10 cellular contexts compared by ENCODE assay signal in genomic region chr9:122228191-122228905, GRCh38. TPM values are rescaled to one million over a fixed set of nuclear protein-coding genes. Genes with fewer than 3 reads are reported as not detected.
DNase-seq lines count a peak whose midpoint lies in the region; ATAC-seq and TF ChIP-seq lines count a peak whose summit lies in the region.
"Had no signal": no experiment of that assay in that cellular context is flagged by ENCODE, and none has a peak within 500 bp of the region (broad histone marks: within the 10 kb centered on the region; RNA-seq: fewer than 3 reads in every experiment).

No MANE protein-coding gene starts in this region.

- H3K36me3 ChIP-seq in thoracic aorta, result no peaks in the 10 kb centered on the region
- H3K36me3 ChIP-seq: adrenal gland had no signal

- H3K27me3 ChIP-seq in thoracic aorta (replicated peaks; ENCODE audit: insufficient read depth), result peaks cover 37% of the 10 kb centered on the region

- no peak for DNase-seq in activated CD4-positive, alpha-beta memory T cell treated with anti-CD3 and anti-CD28 coated beads for 36 hours
- DNase-seq in activated CD4-positive, alpha-beta memory T cell treated with anti-CD3 and anti-CD28 coated beads, Interleukin-2, amount 10 ng/mL, durations not matched to agents 7 days and 5 days, result no peak
- peak; percentile 12 for DNase-seq in activated naive CD8-positive, alpha-beta T cell treated with anti-CD3 and anti-CD28 coated beads, Interleukin-2, amount 50 U/mL, for 24 hours
- DNase-seq in left lobe of liver (ENCODE audit: low spot score) (no peak), thoracic aorta (ENCODE audit: low spot score) (no peak), NCI-H1436 (lab: John Stamatoyannopoulos, UW) (no peak), HT-29 (ENCODE audit: low spot score) (no peak)
- DNase-seq: stimulated activated CD4-positive, alpha-beta T cell treated with anti-CD3 and anti-CD28 coated beads, Interleukin-2, amount 100 ng/mL, for 24 hours had no signal

- intact Hi-C loops in activated CD4-positive, alpha-beta memory T cell treated with anti-CD3 and anti-CD28 coated beads for 36 hours (cut with micrococcal nuclease), result no loop called here

- no peaks in the 10 kb centered on the region for H3K9me3 ChIP-seq in thoracic aorta
- H3K9me3 ChIP-seq: adrenal gland had no signal

- no peak for TF ChIP-seq CTCF in thoracic aorta (IDR thresholded peaks at IDR 0.05)

- no peak overlapping the region for H3K27ac ChIP-seq in thoracic aorta
- H3K27ac ChIP-seq: adrenal gland had no signal

- peaks cover 40% of the 10 kb centered on the region for H3K27me3 Mint-ChIP-seq in activated CD4-positive, alpha-beta memory T cell treated with anti-CD3 and anti-CD28 coated beads for 36 hours
- H3K27me3 Mint-ChIP-seq in activated CD4-positive, alpha-beta memory T cell treated with anti-CD3 and anti-CD28 coated beads, Interleukin-2, amount 10 ng/mL, durations not matched to agents 7 days and 5 days, result peaks cover 43% of the 10 kb centered on the region
- H3K27me3 Mint-ChIP-seq in activated naive CD8-positive, alpha-beta T cell treated with anti-CD3 and anti-CD28 coated beads, Interleukin-2, amount 50 U/mL, for 24 hours, result peaks cover 38% of the 10 kb centered on the region

- no peaks in the 10 kb centered on the region for H3K9me3 Mint-ChIP-seq in activated CD4-positive, alpha-beta memory T cell treated with anti-CD3 and anti-CD28 coated beads for 36 hours
- no peaks in the 10 kb centered on the region for H3K9me3 Mint-ChIP-seq in activated CD4-positive, alpha-beta memory T cell treated with anti-CD3 and anti-CD28 coated beads, Interleukin-2, amount 10 ng/mL, durations not matched to agents 7 days and 5 days
- no peaks in the 10 kb centered on the region for H3K9me3 Mint-ChIP-seq in activated naive CD8-positive, alpha-beta T cell treated with anti-CD3 and anti-CD28 coated beads, Interleukin-2, amount 50 U/mL, for 24 hours

- peak; percentile 29 for ATAC-seq in activated naive CD8-positive, alpha-beta T cell treated with anti-CD3 and anti-CD28 coated beads, Interleukin-2, amount 50 U/mL, for 24 hours
- peak; percentile 24 for ATAC-seq in left lobe of liver
- ATAC-seq in thoracic aorta (ENCODE audit: insufficient number of reproducible peaks, low FRiP score, low read depth), result no peak
- no peak for ATAC-seq in HG03565 (IDR thresholded peaks at IDR 0.05; ENCODE audit: unreplicated experiment)

- CTCF ChIA-PET in activated CD4-positive, alpha-beta memory T cell treated with anti-CD3 and anti-CD28 coated beads for 36 hours (lab: Charles Lee), result interaction anchor here (0.6 kb wide), 1 partner anchor 248 kb away, joined by 3 read pairs; no protein-coding TSS in a partner anchor
- CTCF ChIA-PET in activated CD4-positive, alpha-beta memory T cell treated with anti-CD3 and anti-CD28 coated beads, Interleukin-2, amount 10 ng/mL, durations not matched to agents 7 days and 5 days (lab: Charles Lee), result no interaction called here

- H3K4me3 Mint-ChIP-seq in activated CD4-positive, alpha-beta memory T cell treated with anti-CD3 and anti-CD28 coated beads for 36 hours, result peak overlapping the region; percentile 30
- no peak overlapping the region for H3K4me3 Mint-ChIP-seq in activated CD4-positive, alpha-beta memory T cell treated with anti-CD3 and anti-CD28 coated beads, Interleukin-2, amount 10 ng/mL, durations not matched to agents 7 days and 5 days
- H3K4me3 Mint-ChIP-seq in activated naive CD8-positive, alpha-beta T cell treated with anti-CD3 and anti-CD28 coated beads, Interleukin-2, amount 50 U/mL, for 24 hours, result no peak overlapping the region

- peaks cover 10% of the 10 kb centered on the region for H3K4me1 Mint-ChIP-seq in activated CD4-positive, alpha-beta memory T cell treated with anti-CD3 and anti-CD28 coated beads for 36 hours (ENCODE audit: low read depth)
- H3K4me1 Mint-ChIP-seq in activated CD4-positive, alpha-beta memory T cell treated with anti-CD3 and anti-CD28 coated beads, Interleukin-2, amount 10 ng/mL, durations not matched to agents 7 days and 5 days, result peaks cover 3% of the 10 kb centered on the region
- peaks cover 6% of the 10 kb centered on the region for H3K4me1 Mint-ChIP-seq in activated naive CD8-positive, alpha-beta T cell treated with anti-CD3 and anti-CD28 coated beads, Interleukin-2, amount 50 U/mL, for 24 hours

- H3K36me3 Mint-ChIP-seq in activated CD4-positive, alpha-beta memory T cell treated with anti-CD3 and anti-CD28 coated beads for 36 hours, result no peaks in the 10 kb centered on the region
- H3K36me3 Mint-ChIP-seq in activated CD4-positive, alpha-beta memory T cell treated with anti-CD3 and anti-CD28 coated beads, Interleukin-2, amount 10 ng/mL, durations not matched to agents 7 days and 5 days (ENCODE audit: low read depth), result no peaks in the 10 kb centered on the region
- H3K36me3 Mint-ChIP-seq in activated naive CD8-positive, alpha-beta T cell treated with anti-CD3 and anti-CD28 coated beads, Interleukin-2, amount 50 U/mL, for 24 hours (ENCODE audit: low read depth), result no peaks in the 10 kb centered on the region

- peak overlapping the region; percentile 67 for H3K4me3 ChIP-seq in thoracic aorta

- no peak overlapping the region for H3K27ac Mint-ChIP-seq in activated CD4-positive, alpha-beta memory T cell treated with anti-CD3 and anti-CD28 coated beads for 36 hours
- H3K27ac Mint-ChIP-seq in activated CD4-positive, alpha-beta memory T cell treated with anti-CD3 and anti-CD28 coated beads, Interleukin-2, amount 10 ng/mL, durations not matched to agents 7 days and 5 days, result no peak overlapping the region
- no peak overlapping the region for H3K27ac Mint-ChIP-seq in activated naive CD8-positive, alpha-beta T cell treated with anti-CD3 and anti-CD28 coated beads, Interleukin-2, amount 50 U/mL, for 24 hours

- POLR2A ChIA-PET in activated CD4-positive, alpha-beta memory T cell treated with anti-CD3 and anti-CD28 coated beads for 36 hours (lab: Charles Lee), result no interaction called here
- POLR2A ChIA-PET in activated CD4-positive, alpha-beta memory T cell treated with anti-CD3 and anti-CD28 coated beads, Interleukin-2, amount 10 ng/mL, durations not matched to agents 7 days and 5 days (lab: Charles Lee), result no interaction called here

- peaks cover 8 to 34% of the 10 kb centered on the region in 2 donors for H3K4me1 ChIP-seq in thoracic aorta (ENCODE audit: control insufficient read depth in 1 of 2, low read depth in 2 of 2)

RNA-seq across cellular contexts. Expression of gene LHX6, which starts 0.4 kb away (rescaled TPM):
- total RNA-seq in activated CD4-positive, alpha-beta memory T cell treated with anti-CD3 and anti-CD28 coated beads for 36 hours, result not detected
- not detected for total RNA-seq in activated CD4-positive, alpha-beta memory T cell treated with anti-CD3 and anti-CD28 coated beads, Interleukin-2, amount 10 ng/mL, durations not matched to agents 7 days and 5 days
- 0.20 TPM for total RNA-seq in left lobe of liver
- 1 to 10 TPM; 5.0 to 6.5 TPM for total RNA-seq in thoracic aorta
- total RNA-seq in HT-29 (2014; rRNA removed; shearing (Covaris generic)), result not detected in 2 replicates

RNA-seq across cellular contexts. Expression of gene RBM18, which starts 36.3 kb away (rescaled TPM):
- total RNA-seq in activated CD4-positive, alpha-beta memory T cell treated with anti-CD3 and anti-CD28 coated beads for 36 hours, result 10 to 100 TPM; 25.1 to 25.9 TPM
- 10 to 100 TPM; 21.6 to 25.6 TPM for total RNA-seq in activated CD4-positive, alpha-beta memory T cell treated with anti-CD3 and anti-CD28 coated beads, Interleukin-2, amount 10 ng/mL, durations not matched to agents 7 days and 5 days
- total RNA-seq in left lobe of liver (7.5 TPM), thoracic aorta (10 to 100 TPM in 1 of 2 donors, 1 to 10 TPM in 1; 7.3 to 10.5 TPM)
- 4.4 and 6.2 TPM in 2 replicates for total RNA-seq in HT-29 (2014; rRNA removed; shearing (Covaris generic))

RNA-seq across cellular contexts. Expression of gene MRRF, which starts 36.3 kb away (rescaled TPM):
- 10 to 100 TPM; 47.2 to 52.5 TPM for total RNA-seq in activated CD4-positive, alpha-beta memory T cell treated with anti-CD3 and anti-CD28 coated beads for 36 hours
- total RNA-seq in activated CD4-positive, alpha-beta memory T cell treated with anti-CD3 and anti-CD28 coated beads, Interleukin-2, amount 10 ng/mL, durations not matched to agents 7 days and 5 days, result 10 to 100 TPM; 27.0 to 29.2 TPM
- total RNA-seq in left lobe of liver, result 16.3 TPM
- total RNA-seq in thoracic aorta, result 10 to 100 TPM; 16.9 to 36.8 TPM
- 49.3 and 52.4 TPM in 2 replicates for total RNA-seq in HT-29 (2014; rRNA removed; shearing (Covaris generic))

Comparison
In these comparisons a context has a peak if more than half of its experiments do, and no peak if none do; other contexts are left out.
1. ATAC-seq: peak in activated naive CD8-positive, alpha-beta T cell treated with anti-CD3 and anti-CD28 coated beads, Interleukin-2, amount 50 U/mL, for 24 hours (single experiment) and left lobe of liver (single experiment); none in thoracic aorta (single experiment) and HG03565 (single experiment).